In the genomic region with DNA sequence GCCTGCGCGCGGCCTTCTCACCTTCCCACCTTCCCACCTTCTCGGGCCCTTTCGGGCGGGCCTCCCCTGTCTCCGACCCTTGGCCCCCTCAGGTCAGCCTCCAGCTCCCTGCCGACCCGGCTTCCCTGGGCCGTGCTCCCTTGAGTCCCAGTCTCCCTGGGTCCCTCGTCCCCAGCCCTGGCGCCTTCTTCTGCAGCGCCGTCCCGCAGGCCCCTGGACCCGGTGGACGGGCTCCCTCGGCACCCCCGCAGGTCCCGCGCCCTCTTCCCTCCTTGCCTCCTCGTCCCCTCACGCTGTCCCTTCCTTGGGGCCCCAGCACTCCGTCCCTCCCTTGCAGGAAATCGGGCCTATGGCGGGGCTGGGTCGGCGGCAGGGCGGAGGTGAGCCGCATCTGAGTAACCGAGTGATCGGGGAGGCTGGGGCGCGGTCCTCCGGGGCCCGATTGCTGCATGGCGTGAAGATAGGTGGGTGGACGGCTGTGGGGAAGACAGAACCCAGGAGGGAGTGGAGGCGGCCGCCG, we compare ENCODE assay signal across 8 cellular contexts. TPM values are rescaled to one million over a fixed set of nuclear protein-coding genes. Genes with fewer than 3 reads are reported as not detected.
A peak's percentile ranks its signal among the peaks of the same experiment; 100 is the strongest.
DNase-seq lines count a peak whose midpoint lies in the region; ATAC-seq and TF ChIP-seq lines count a peak whose summit lies in the region.

No MANE protein-coding gene starts in this region.

- H3K9me3 Mint-ChIP-seq in T-helper 2 cell treated with Interferon-gamma antibody and Interleukin-4, amounts not matched to agents 5 μg/mL and 100 μg/mL, for 36 hours: no peaks in the 10 kb centered on the region

- peak overlapping the region; percentile 97 to 98 for H3K9ac ChIP-seq in colonic mucosa (ENCODE audit: low read depth in 2 of 2, low read length in 2 of 2)

- TF ChIP-seq CTCF in colonic mucosa (IDR thresholded peaks at IDR 0.05): no peak
- no peak for TF ChIP-seq CTCF in lung (IDR thresholded peaks at IDR 0.05; ENCODE audit: control extremely low read depth, extremely low read depth)

- H3K27me3 ChIP-seq in colonic mucosa (no peaks in the 10 kb centered on the region), lung (ENCODE audit: control insufficient read depth, insufficient read depth) (no peaks in the 10 kb centered on the region)

- peak overlapping the region; percentile 99 for H3K4me3 ChIP-seq in colonic mucosa
- peak overlapping the region; percentile 92 for H3K4me3 ChIP-seq in lung

- peaks cover 36% of the 10 kb centered on the region for H3K4me1 Mint-ChIP-seq in T-helper 2 cell treated with Interferon-gamma antibody and Interleukin-4, amounts not matched to agents 5 μg/mL and 100 μg/mL, for 36 hours (ENCODE audit: low read depth)

- in situ Hi-C loops in KBM-7 (cut with MboI; ENCODE audit: low pct_unique_long_range_greater_than_20kb, low sequenced_read_pairs): loop anchor here (25.0 kb wide), 1 partner anchor 518 kb away; no protein-coding TSS in a partner anchor

- H3K36me3 Mint-ChIP-seq in T-helper 2 cell treated with Interferon-gamma antibody and Interleukin-4, amounts not matched to agents 5 μg/mL and 100 μg/mL, for 36 hours (ENCODE audit: low read depth): peaks cover 37% of the 10 kb centered on the region

- H3K9me3 ChIP-seq in colonic mucosa (no peaks in the 10 kb centered on the region), lung (ENCODE audit: control insufficient read depth in 2 of 2, insufficient read depth in 1 of 2, low read length in 1 of 2) (no peaks in the 10 kb centered on the region)

- H3K27ac Mint-ChIP-seq in T-helper 2 cell treated with Interferon-gamma antibody and Interleukin-4, amounts not matched to agents 5 μg/mL and 100 μg/mL, for 36 hours: peak overlapping the region; percentile 93

- 1% methylated on average over 36 to 41 of the region's 41 CpGs for WGBS in lung, 2 donors

- intact Hi-C loops in colonic mucosa (cut with DNase I): no loop called here

- H3K27ac ChIP-seq in colonic mucosa (peak overlapping the region; percentile 89), lung (ENCODE audit: low read depth in 1 of 2, low read length in 1 of 2) (peak overlapping the region; percentile 94), temporal lobe (ENCODE audit: low read depth, low read length) (peak overlapping the region; percentile 47)

- peak; percentile 42 for DNase-seq in T-helper 2 cell treated with Interferon-gamma antibody and Interleukin-4, amounts not matched to agents 5 μg/mL and 100 μg/mL, for 36 hours (ENCODE audit: low spot score)
- DNase-seq in colonic mucosa: peak; percentile 43
- no peak for DNase-seq in lung (ENCODE audit: low spot score)
- DNase-seq in KBM-7: no peak
- no peak for DNase-seq in OCI-M2 (lab: John Stamatoyannopoulos, UW; ENCODE audit: unreplicated experiment)

- H3K4me1 ChIP-seq in colonic mucosa: peaks cover 18% of the 10 kb centered on the region
- H3K4me1 ChIP-seq in lung (ENCODE audit: control insufficient read depth in 2 of 2, insufficient read depth in 2 of 2, low read length in 2 of 2): peaks cover 16 to 21% of the 10 kb centered on the region in 2 donors

- peaks cover 11% of the 10 kb centered on the region for H3K36me3 ChIP-seq in colonic mucosa
- H3K36me3 ChIP-seq in lung (ENCODE audit: control insufficient read depth in 2 of 2, insufficient read depth in 2 of 2, low read length in 2 of 2): peaks cover 0 to 6% of the 10 kb centered on the region in 2 donors

- ATAC-seq in GM18498 (IDR thresholded peaks at IDR 0.05; ENCODE audit: unreplicated experiment): peak; percentile 13
- ATAC-seq in HG02870 (IDR thresholded peaks at IDR 0.05; ENCODE audit: unreplicated experiment): peak; percentile 7
- ATAC-seq in lung (ENCODE audit: insufficient read depth, low FRiP score): peak; percentile 24

- peak overlapping the region; percentile 89 for H3K4me3 Mint-ChIP-seq in T-helper 2 cell treated with Interferon-gamma antibody and Interleukin-4, amounts not matched to agents 5 μg/mL and 100 μg/mL, for 36 hours

- H3K27me3 Mint-ChIP-seq in T-helper 2 cell treated with Interferon-gamma antibody and Interleukin-4, amounts not matched to agents 5 μg/mL and 100 μg/mL, for 36 hours (ENCODE audit: low read depth): no peaks in the 10 kb centered on the region

RNA-seq across cellular contexts. Expression of a gene that starts 7.6 kb away (rescaled TPM):
- 10 to 100 TPM; 50.0 to 61.5 TPM for total RNA-seq in colonic mucosa
- total RNA-seq in lung: 10 to 100 TPM; 27.6 to 48.5 TPM
- polyA plus RNA-seq in lung: 10 to 100 TPM; 46.9 to 64.6 TPM
- 12.3 TPM for total RNA-seq in temporal lobe

RNA-seq across cellular contexts. Expression of a gene that starts 7.8 kb away (rescaled TPM):
- total RNA-seq in colonic mucosa (1,000 to 10,000 TPM in 1 of 2 donors, 100 to 1,000 TPM in 1; 890 to 1,374 TPM), lung (1,000 to 10,000 TPM in 1 of 2 donors, 100 to 1,000 TPM in 1; 758 to 1,099 TPM), temporal lobe (574 TPM)
- 1,000 to 10,000 TPM; 2,451 to 5,305 TPM for polyA plus RNA-seq in lung

RNA-seq across cellular contexts. Expression of a gene that starts 16.3 kb away (rescaled TPM):
- total RNA-seq in colonic mucosa (not detected), lung (10 to 100 TPM; 11.4 to 28.9 TPM), temporal lobe (0.25 TPM)
- 10 to 100 TPM in 1 of 2 donors, 1 to 10 TPM in 1; 6.0 to 12.8 TPM for polyA plus RNA-seq in lung

Comparison
In these comparisons a context has a peak if more than half of its experiments do, and no peak if none do; other contexts are left out.
1. DNase-seq: peak in T-helper 2 cell treated with Interferon-gamma antibody and Interleukin-4, amounts not matched to agents 5 μg/mL and 100 μg/mL, for 36 hours (single experiment) and colonic mucosa (single experiment); none in lung (single experiment), KBM-7 (single experiment) and OCI-M2 (single experiment).
2. Peak in every context shown above with its lines, with median percentiles within 50 percentile points of each other: ATAC-seq and H3K27ac ChIP-seq.